ENCODE assay signal across 7 cellular contexts in the genomic region with DNA sequence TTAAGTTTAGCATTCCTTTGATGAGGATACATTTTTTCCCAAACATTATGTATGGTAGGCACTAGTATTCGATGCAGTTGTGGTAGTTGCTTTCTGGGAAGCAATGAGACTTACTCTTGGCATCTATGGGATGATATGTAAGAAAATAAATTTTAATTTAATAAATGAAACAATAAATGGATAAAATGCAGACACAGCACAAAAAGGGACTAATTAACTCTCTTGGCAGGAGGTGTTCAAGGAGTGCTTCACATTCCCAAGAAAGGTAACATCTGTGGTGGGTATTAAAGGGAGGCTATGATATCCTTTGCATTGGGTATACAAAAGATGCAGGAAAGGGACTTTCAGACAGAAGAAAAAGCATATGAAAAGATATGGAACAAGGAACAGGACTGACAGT.
"Had no signal": no experiment of that assay in that cellular context is flagged by ENCODE, and none has a peak within 500 bp of the region (broad histone marks: within the 10 kb centered on the region; RNA-seq: fewer than 3 reads in every experiment).

No MANE protein-coding gene starts in this region.

- H3K27ac ChIP-seq: HL-60 had no signal

- H2AFZ ChIP-seq: GM23338 had no signal

- H3K4me2 ChIP-seq: GM23338 had no signal

- H3K4me3 ChIP-seq: GM23338 had no signal

- FAIRE-seq: H1, H54 had no signal

- ATAC-seq: GM23338 had no signal

- DNase-seq: H9, HCEC 1CT, KG1 had no signal
